In genomic region chr6:26318459-26319404, GRCh38 we compare ENCODE assay signal across 20 cellular contexts. TPM values are rescaled to one million over a fixed set of nuclear protein-coding genes. Genes with fewer than 3 reads are reported as not detected.
DNase-seq lines count a peak whose midpoint lies in the region; ATAC-seq, FAIRE-seq and TF ChIP-seq lines count a peak whose summit lies in the region.
"Had no signal": no experiment of that assay in that cellular context is flagged by ENCODE, and none has a peak within 500 bp of the region (broad histone marks: within the 10 kb centered on the region; RNA-seq: fewer than 3 reads in every experiment).

No MANE protein-coding gene starts in this region.

- POLR2A ChIA-PET in H1 (lab: Charles Lee; ENCODE audit: partially characterized antibody), result interaction anchor here (0.6 to 2.3 kb wide), 6 partner anchors 20 to 216 kb away, joined by 3 to 13 read pairs (median 4); a partner anchor contains a TSS

- peaks cover 0 to 1% of the 10 kb centered on the region in 2 experiments for H4K20me1 ChIP-seq in H1 (replicated peaks in 1 of 2; ENCODE audit: control insufficient read depth in 1 of 2, insufficient read depth in 2 of 2, low read length in 2 of 2)

- H3K27me3 Mint-ChIP-seq in nephron (ENCODE audit: low read depth), result peaks cover 40% of the 10 kb centered on the region

- ATAC-seq in GM18867 (IDR thresholded peaks at IDR 0.05; ENCODE audit: unreplicated experiment) (no peak), Right ventricle myocardium superior (ENCODE audit: poor library complexity) (no peak), HG03442 (IDR thresholded peaks at IDR 0.05; ENCODE audit: unreplicated experiment) (no peak)
- ATAC-seq: heart left ventricle, left colon had no signal

- H4K91ac ChIP-seq in H1 (replicated peaks; ENCODE audit: insufficient read length, low read length), result no peak overlapping the region

- intact Hi-C loops in Right ventricle myocardium superior (cut with DNase I), result no loop called here

- H3K79me1 ChIP-seq in H1 (ENCODE audit: low read depth, low read length), result no peaks in the 10 kb centered on the region

- WGBS in H1 (ENCODE audit: extremely low coverage in 1 of 2, insufficient coverage in 1 of 2, insufficient read length in 1 of 2, insufficient replicate concordance in 2 of 2, low coverage in 1 of 2, low lambda C conversion rate in 2 of 2, missing lambda C conversion rate in 1 of 2), 2 experiments, result 29 to 100% methylated on average over 2 to 21 of the region's 21 CpGs

- no peak overlapping the region for H3K18ac ChIP-seq in H1 (ENCODE audit: extremely low read depth, low read length)

- no peak for TF ChIP-seq RAD21 in H1 (IDR thresholded peaks at IDR 0.05 in 1 of 2, conservative IDR thresholded peaks at IDR 0.05 in 1 of 2; ENCODE audit: low read depth in 2 of 2, low read length in 2 of 2)

- H3K4me3 Mint-ChIP-seq in nephron, result peak overlapping the region; percentile 15 to 51 (median 44)

- no peak overlapping the region for H3K9ac ChIP-seq in HUES6 (ENCODE audit: low read length)
- H3K9ac ChIP-seq in H1 (replicated peaks in 1 of 4; ENCODE audit: extremely low read depth in 1 of 4, low read depth in 3 of 4, low read length in 3 of 4), result no peak overlapping the region

- H3K4me2 ChIP-seq in H1 (ENCODE audit: insufficient read depth in 1 of 2, low read depth in 2 of 2, low read length in 2 of 2), result peak overlapping the region; percentile 50 to 66

- no peak overlapping the region for H2BK5ac ChIP-seq in H1 (ENCODE audit: low read depth, low read length)

- H3K56ac ChIP-seq in H1 (replicated peaks; ENCODE audit: insufficient read length, low read depth, low read length), result no peak overlapping the region

- H3K27ac Mint-ChIP-seq in nephron, result no peak overlapping the region

- H3K27me3 ChIP-seq in HUES6 (ENCODE audit: control insufficient read depth, insufficient read depth, low read length) (no peaks in the 10 kb centered on the region), H1 (replicated peaks in 1 of 4; ENCODE audit: control insufficient read depth in 3 of 4, extremely low read depth in 1 of 4, insufficient read depth in 3 of 4, low read length in 3 of 4) (peaks cover 0 to 4% (median 0%) of the 10 kb centered on the region in 4 experiments; a peak in 1 of 7 replicates)
- H3K27me3 ChIP-seq: BE2C, ovary had no signal

- H3K4me1 ChIP-seq in HUES6 (ENCODE audit: control insufficient read depth, insufficient read depth, low read length) (peaks cover 5% of the 10 kb centered on the region), H1 (replicated peaks in 1 of 4; ENCODE audit: control insufficient read depth in 3 of 4, insufficient read depth in 4 of 4, low read length in 3 of 4) (peaks cover 0 to 5% (median 2%) of the 10 kb centered on the region in 4 experiments; a peak in 3 of 7 replicates)
- H3K4me1 ChIP-seq: BE2C, breast epithelium had no signal

- TF ChIP-seq CTCF in H1 (IDR thresholded peaks at IDR 0.05; ENCODE audit: control extremely low read depth in 1 of 3, insufficient read depth in 1 of 3, low read depth in 1 of 3, low read length in 3 of 3) (no peak), nephron (IDR thresholded peaks at IDR 0.05; ENCODE audit: unreplicated experiment in 3 of 3) (no peak)

- CTCF ChIA-PET in H1 (lab: Charles Lee; ENCODE audit: partially characterized antibody), result interaction anchor here (0.6 to 0.7 kb wide), 5 partner anchors 26 to 253 kb away, joined by 3 read pairs; no protein-coding TSS in a partner anchor

- peaks cover 3% of the 10 kb centered on the region for H3K9me3 Mint-ChIP-seq in nephron

- no peak overlapping the region for H2AFZ ChIP-seq in H1 (ENCODE audit: low read length)

- H2BK12ac ChIP-seq in H1 (ENCODE audit: low read depth, low read length), result no peak overlapping the region

- no peak overlapping the region for H3K23ac ChIP-seq in H1 (ENCODE audit: insufficient read length)

- H4K8ac ChIP-seq in H1 (ENCODE audit: extremely low read depth, insufficient read depth, low read length), result no peak overlapping the region

- peak overlapping the region; percentile 78 for H3K4me3 ChIP-seq in HUES6 (ENCODE audit: low read depth, low read length)
- H3K4me3 ChIP-seq in H1 (ENCODE audit: extremely low read depth in 1 of 4, insufficient read depth in 2 of 4, low read depth in 3 of 4, low read length in 4 of 4), result peak overlapping the region; percentile 73 to 89 (median 76)
- H3K4me3 ChIP-seq: breast epithelium, heart left ventricle, ovary had no signal

- no peaks in the 10 kb centered on the region for H3K36me3 Mint-ChIP-seq in nephron (ENCODE audit: low read depth)

- H3K27ac ChIP-seq in HUES6 (ENCODE audit: low read depth, low read length) (no peak overlapping the region), H1 (ENCODE audit: low read depth, low read length) (no peak overlapping the region)
- H3K27ac ChIP-seq: breast epithelium, heart left ventricle, ovary had no signal

- no peaks in the 10 kb centered on the region for H3K9me3 ChIP-seq in HUES6 (ENCODE audit: control insufficient read depth, insufficient read depth, low read depth, low read length)
- H3K9me3 ChIP-seq in H1 (ENCODE audit: insufficient read depth in 2 of 2, low read depth in 1 of 2, low read length in 1 of 2), result no peaks in the 10 kb centered on the region
- H3K9me3 ChIP-seq: BE2C, breast epithelium, ovary had no signal

- DNase-seq in ELF-1 (ENCODE audit: low read depth, low spot score) (peak; percentile 55), H1 (ENCODE audit: low read depth in 1 of 2, low spot score in 2 of 2) (peak in 1 of 2 experiments; percentile 71), Right ventricle myocardium superior (no peak)
- DNase-seq: activated CD4-positive, CD25-positive, alpha-beta regulatory T cell treated with anti-CD3 and anti-CD28 coated beads, Interleukin-2, amount 50 U/mL, for 72 hours; activated naive CD4-positive, alpha-beta T cell; BE2C; heart left ventricle; left colon; NCI-H1417 treated with DMSO at 0.1 percent for 48 hours; NCI-H2227 treated with DMSO at 0.1 percent for 48 hours; ovary; SHP77; stimulated activated CD4-positive, alpha-beta T cell treated with anti-CD3 and anti-CD28 coated beads, Interleukin-4, amount 100 ng/mL, for 1 hour; stimulated activated CD8-positive, alpha-beta memory T cell treated with anti-CD3 and anti-CD28 coated beads, Interleukin-4, amount 100 ng/mL, for 48 hours had no signal

- no peak for TF ChIP-seq EP300 in H1 (IDR thresholded peaks at IDR 0.05; ENCODE audit: borderline replicate concordance in 1 of 2, low read depth in 2 of 2, low read length in 2 of 2)

- no peaks in the 10 kb centered on the region; the same call in none of the 2 replicates for H3K23me2 ChIP-seq in H1 (ENCODE audit: low read depth, low read length)

- H3K4me1 Mint-ChIP-seq in nephron, result peaks cover 15% of the 10 kb centered on the region

- no peak overlapping the region for H2AK5ac ChIP-seq in H1 (ENCODE audit: low read depth, low read length)

- no peak for TF ChIP-seq POLR2A in H1 (IDR thresholded peaks at IDR 0.05; ENCODE audit: control extremely low read depth in 1 of 2, low read depth in 2 of 2, low read length in 2 of 2)

- FAIRE-seq in H1 (lab: Jason Lieb, UNC), result no peak
- FAIRE-seq: GM18507 had no signal

- no peaks in the 10 kb centered on the region for H3K79me2 ChIP-seq in H1 (ENCODE audit: control insufficient read depth in 1 of 2, insufficient read depth in 2 of 2, low read length in 2 of 2)

- H2BK15ac ChIP-seq in H1 (ENCODE audit: low read length), result no peak overlapping the region

- no peak overlapping the region for H2BK120ac ChIP-seq in H1 (replicated peaks; ENCODE audit: low read depth, low read length)

- H3K36me3 ChIP-seq in HUES6 (ENCODE audit: control insufficient read depth, insufficient read depth, low read length), result no peaks in the 10 kb centered on the region
- no peaks in the 10 kb centered on the region for H3K36me3 ChIP-seq in H1 (ENCODE audit: control insufficient read depth in 2 of 4, insufficient read depth in 4 of 4, low read length in 3 of 4)
- H3K36me3 ChIP-seq: BE2C, breast epithelium, heart left ventricle, ovary had no signal

- H3K14ac ChIP-seq in H1 (ENCODE audit: insufficient read length), result no peak overlapping the region

- H4K5ac ChIP-seq in H1 (ENCODE audit: insufficient read length, low read depth, low read length), result no peak overlapping the region

- no peak overlapping the region for H2BK20ac ChIP-seq in H1 (ENCODE audit: low read length)

- H3K4ac ChIP-seq in H1 (replicated peaks; ENCODE audit: insufficient read length, low read depth, low read length), result no peak overlapping the region

TF ChIP-seq in H1, 55 proteins besides CTCF, POLR2A, EP300 and RAD21:
- TF ChIP-seq KDM1A (IDR thresholded peaks at IDR 0.05; ENCODE audit: borderline replicate concordance, low read length), result no peak
- no peak for TF ChIP-seq GTF2F1 (IDR thresholded peaks at IDR 0.05; ENCODE audit: borderline replicate concordance, low read depth, low read length)
- 0 out of 2 replicates have a peak, but pooled peaks have one; percentile 21 for TF ChIP-seq MAX (IDR thresholded peaks at IDR 0.05)
- TF ChIP-seq TBP (IDR thresholded peaks at IDR 0.05; ENCODE audit: low read depth, low read length), result peak; percentile 99
- peak; percentile 43; the same call in 1 of the 2 replicates for TF ChIP-seq CREB1 (IDR thresholded peaks at IDR 0.05)
- TF ChIP-seq YY1 (IDR thresholded peaks at IDR 0.05; ENCODE audit: low read depth, low read length), result 0 out of 2 replicates have a peak, but pooled peaks have one; percentile 2
- TF ChIP-seq BACH1 (IDR thresholded peaks at IDR 0.05; ENCODE audit: low read length), result peak; percentile 51; the same call in 1 of the 2 replicates
- 0 out of 2 replicates have a peak, but pooled peaks have one; percentile 29 for TF ChIP-seq TEAD4 (IDR thresholded peaks at IDR 0.05; ENCODE audit: low read depth, low read length)

RNA-seq across cellular contexts. Expression of gene BTN3A2, which starts 46.3 kb away (rescaled TPM):
- 5.5 and 5.6 TPM in 2 replicates for total RNA-seq in H1 (2021; fragmentation: NEBNext Ultra II Directional; extraction: Animal tissue kit (Norgen Biotek cat#: 25700))
- polyA plus RNA-seq in H1 (2011; rRNA removed), result 3.4 and 5.3 TPM in 2 replicates
- polyA plus RNA-seq in H1 (2011; cell fraction: cytosol; rRNA removed), result 5.5 TPM
- 11.3 TPM for polyA plus RNA-seq in H1 (2011; cell fraction: nucleus; rRNA removed)
- polyA plus RNA-seq in H1 (2012, experiment 1 of 2), result 5.5 to 11.8 TPM (median 7.3 TPM) in 4 replicates
- polyA plus RNA-seq in H1 (2012, experiment 2 of 2), result 1.1 TPM
- polyA plus RNA-seq in H1 (2013, experiment 1 of 2), result 5.9 TPM
- 5.8 TPM for polyA plus RNA-seq in H1 (2013, experiment 2 of 2)
- 11.7 and 14.0 TPM in 2 replicates for polyA minus RNA-seq in H1 (2011; rRNA and poly(A)+ RNA removed)
- polyA minus RNA-seq in H1 (2011; cell fraction: cytosol; rRNA and poly(A)+ RNA removed), result 2.0 TPM
- polyA minus RNA-seq in H1 (2011; cell fraction: nucleus; rRNA and poly(A)+ RNA removed), result 9.5 TPM
- 12.8 TPM for total RNA-seq in Right ventricle myocardium superior
